In genomic region chr13:45536224-45536623, GRCh38 we compare ENCODE assay signal across 18 cellular contexts.
DNase-seq lines count a peak whose midpoint lies in the region; ATAC-seq, FAIRE-seq and TF ChIP-seq lines count a peak whose summit lies in the region.
"Had no signal": no experiment of that assay in that cellular context is flagged by ENCODE, and none has a peak within 500 bp of the region (broad histone marks: within the 10 kb centered on the region; RNA-seq: fewer than 3 reads in every experiment).

No MANE protein-coding gene starts in this region.

- no peak for ATAC-seq in GM19035 (IDR thresholded peaks at IDR 0.05; ENCODE audit: unreplicated experiment)
- ATAC-seq: CD8-positive, alpha-beta T cell had no signal

- no peak for TF ChIP-seq CTCF in LNCaP clone FGC (IDR thresholded peaks at IDR 0.05; ENCODE audit: control insufficient read depth, extremely low read depth, insufficient read depth)

- FAIRE-seq in G401.6 (lab: Jason Lieb, UNC) (peak; percentile 13), colon (lab: Jason Lieb, UNC) (peak; percentile 18)
- FAIRE-seq: GM12891, GM18507, H1 had no signal

- DNase-seq in LNCaP clone FGC (ENCODE audit: low read depth): peak; percentile 63
- no peak for DNase-seq in DMS79 (lab: John Stamatoyannopoulos, UW)
- DNase-seq in NOMO-1 treated with DMSO at 0.1 percent for 48 hours (lab: John Stamatoyannopoulos, UW; ENCODE audit: unreplicated experiment): no peak
- DNase-seq: C1 segment of cervical spinal cord; Caco-2; CD8-positive, alpha-beta T cell; DMS153; EL; GF-D8; GM23248; H7; HCEC 1CT had no signal

- no peak overlapping the region for H3K4me3 ChIP-seq in LNCaP clone FGC (ENCODE audit: low read depth, low read length)
- H3K4me3 ChIP-seq: GM23248 had no signal
